ENCODE assay signal across 1 cellular context in the genomic region with DNA sequence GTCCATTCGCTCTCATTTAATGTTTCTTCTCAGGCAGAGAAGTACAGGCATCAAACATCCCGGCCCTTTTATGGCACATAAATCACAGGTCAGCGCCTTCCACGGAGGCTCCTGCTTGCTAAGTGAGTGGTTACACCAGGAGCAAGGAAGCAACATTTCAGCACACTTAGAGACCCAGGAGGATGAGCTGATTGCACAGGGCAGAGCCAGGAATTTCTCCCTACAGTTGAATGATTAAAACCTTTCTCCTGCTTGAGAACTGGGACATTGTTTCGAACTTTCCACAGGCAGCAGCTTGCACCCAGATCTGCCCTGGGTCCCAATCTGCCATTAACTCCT.
TF ChIP-seq lines count a peak whose summit lies in the region.

No MANE protein-coding gene starts in this region.

TF ChIP-seq in HepG2, 621 proteins besides CTCF, POLR2A, EP300 and RAD21 (continued from another document):
- TF ChIP-seq RARG (CRISPR knock-in tag; IDR thresholded peaks at IDR 0.05; ENCODE audit: low read depth) (no peak), FOXP1 (IDR thresholded peaks at IDR 0.05) (no peak), FOXP1 (CRISPR knock-in tag; IDR thresholded peaks at IDR 0.05) (no peak), ZFP90 (CRISPR knock-in tag; IDR thresholded peaks at IDR 0.05; ENCODE audit: borderline replicate concordance) (no peak), ZBTB42 (CRISPR knock-in tag; IDR thresholded peaks at IDR 0.05) (no peak), ZNF567 (CRISPR knock-in tag; IDR thresholded peaks at IDR 0.05; ENCODE audit: borderline replicate concordance) (no peak), NPAS2 (CRISPR knock-in tag; IDR thresholded peaks at IDR 0.05; ENCODE audit: borderline replicate concordance) (0 out of 2 replicates have a peak, but pooled peaks have one; percentile 76), ZNF737 (CRISPR knock-in tag; IDR thresholded peaks at IDR 0.05; ENCODE audit: borderline replicate concordance) (no peak), ZNF354B (CRISPR knock-in tag; IDR thresholded peaks at IDR 0.05) (no peak), SMAD1 (CRISPR knock-in tag; IDR thresholded peaks at IDR 0.05; ENCODE audit: borderline replicate concordance, low read depth) (no peak), ZNF253 (CRISPR knock-in tag; IDR thresholded peaks at IDR 0.05; ENCODE audit: borderline replicate concordance) (peak; percentile 35; the same call in 1 of the 2 replicates), ZNF430 (CRISPR knock-in tag; IDR thresholded peaks at IDR 0.05) (peak; percentile 74; the same call in 1 of the 2 replicates), KLF12 (CRISPR knock-in tag; IDR thresholded peaks at IDR 0.05; ENCODE audit: borderline replicate concordance) (no peak), HDAC1 (CRISPR knock-in tag; IDR thresholded peaks at IDR 0.05) (0 out of 2 replicates have a peak, but pooled peaks have one; percentile 3), MLLT10 (CRISPR knock-in tag; IDR thresholded peaks at IDR 0.05) (0 out of 2 replicates have a peak, but pooled peaks have one; percentile 0), NFYB (CRISPR knock-in tag; IDR thresholded peaks at IDR 0.05) (no peak), NAIF1 (CRISPR knock-in tag; IDR thresholded peaks at IDR 0.05; ENCODE audit: borderline replicate concordance) (no peak), UBTF (CRISPR knock-in tag; IDR thresholded peaks at IDR 0.05) (no peak), ZFP1 (CRISPR knock-in tag; IDR thresholded peaks at IDR 0.05) (no peak), DPF2 (CRISPR knock-in tag; IDR thresholded peaks at IDR 0.05; ENCODE audit: borderline replicate concordance, low read depth) (no peak), MEIS2 (CRISPR knock-in tag; IDR thresholded peaks at IDR 0.05) (no peak), TEAD3 (CRISPR knock-in tag; optimal IDR thresholded peaks at IDR 0.05; ENCODE audit: borderline replicate concordance) (no peak), GABPA (IDR thresholded peaks at IDR 0.05; ENCODE audit: low read depth, low read length) (no peak), GABPA (CRISPR knock-in tag; IDR thresholded peaks at IDR 0.05; ENCODE audit: low read depth) (no peak), CEBPZ (IDR thresholded peaks at IDR 0.05; ENCODE audit: low read length) (no peak), ZFX (CRISPR knock-in tag; IDR thresholded peaks at IDR 0.05; ENCODE audit: low read depth) (no peak), CREBL2 (CRISPR knock-in tag; IDR thresholded peaks at IDR 0.05; ENCODE audit: borderline replicate concordance) (no peak), ZNF282 (IDR thresholded peaks at IDR 0.05; ENCODE audit: partially characterized antibody) (no peak), ATF7-NPFF (CRISPR knock-in tag; IDR thresholded peaks at IDR 0.05; ENCODE audit: low read depth) (no peak), ZFP41 (CRISPR knock-in tag; IDR thresholded peaks at IDR 0.05; ENCODE audit: borderline replicate concordance) (0 out of 2 replicates have a peak, but pooled peaks have one; percentile 41), ZNF350 (CRISPR knock-in tag; IDR thresholded peaks at IDR 0.05; ENCODE audit: borderline replicate concordance, low read depth) (no peak), ZNF781 (CRISPR knock-in tag; IDR thresholded peaks at IDR 0.05; ENCODE audit: borderline replicate concordance, not compliant biosample characterization) (no peak), ZNF615 (CRISPR knock-in tag; IDR thresholded peaks at IDR 0.05; ENCODE audit: borderline replicate concordance) (no peak)
- TF ChIP-seq, protein P1, sequence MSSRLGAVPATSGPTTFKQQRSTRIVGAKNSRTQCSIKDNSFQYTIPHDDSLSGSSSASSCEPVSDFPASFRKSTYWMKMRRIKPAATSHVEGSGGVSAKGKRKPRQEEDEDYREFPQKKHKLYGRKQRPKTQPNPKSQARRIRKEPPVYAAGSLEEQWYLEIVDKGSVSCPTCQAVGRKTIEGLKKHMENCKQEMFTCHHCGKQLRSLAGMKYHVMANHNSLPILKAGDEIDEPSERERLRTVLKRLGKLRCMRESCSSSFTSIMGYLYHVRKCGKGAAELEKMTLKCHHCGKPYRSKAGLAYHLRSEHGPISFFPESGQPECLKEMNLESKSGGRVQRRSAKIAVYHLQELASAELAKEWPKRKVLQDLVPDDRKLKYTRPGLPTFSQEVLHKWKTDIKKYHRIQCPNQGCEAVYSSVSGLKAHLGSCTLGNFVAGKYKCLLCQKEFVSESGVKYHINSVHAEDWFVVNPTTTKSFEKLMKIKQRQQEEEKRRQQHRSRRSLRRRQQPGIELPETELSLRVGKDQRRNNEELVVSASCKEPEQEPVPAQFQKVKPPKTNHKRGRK (CRISPR knock-in tag; IDR thresholded peaks at IDR 0.05) = no peak
- TF ChIP-seq, protein P2, sequence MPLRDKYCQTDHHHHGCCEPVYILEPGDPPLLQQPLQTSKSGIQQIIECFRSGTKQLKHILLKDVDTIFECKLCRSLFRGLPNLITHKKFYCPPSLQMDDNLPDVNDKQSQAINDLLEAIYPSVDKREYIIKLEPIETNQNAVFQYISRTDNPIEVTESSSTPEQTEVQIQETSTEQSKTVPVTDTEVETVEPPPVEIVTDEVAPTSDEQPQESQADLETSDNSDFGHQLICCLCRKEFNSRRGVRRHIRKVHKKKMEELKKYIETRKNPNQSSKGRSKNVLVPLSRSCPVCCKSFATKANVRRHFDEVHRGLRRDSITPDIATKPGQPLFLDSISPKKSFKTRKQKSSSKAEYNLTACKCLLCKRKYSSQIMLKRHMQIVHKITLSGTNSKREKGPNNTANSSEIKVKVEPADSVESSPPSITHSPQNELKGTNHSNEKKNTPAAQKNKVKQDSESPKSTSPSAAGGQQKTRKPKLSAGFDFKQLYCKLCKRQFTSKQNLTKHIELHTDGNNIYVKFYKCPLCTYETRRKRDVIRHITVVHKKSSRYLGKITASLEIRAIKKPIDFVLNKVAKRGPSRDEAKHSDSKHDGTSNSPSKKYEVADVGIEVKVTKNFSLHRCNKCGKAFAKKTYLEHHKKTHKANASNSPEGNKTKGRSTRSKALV (CRISPR knock-in tag; IDR thresholded peaks at IDR 0.05) = no peak
- TF ChIP-seq, protein P3, sequence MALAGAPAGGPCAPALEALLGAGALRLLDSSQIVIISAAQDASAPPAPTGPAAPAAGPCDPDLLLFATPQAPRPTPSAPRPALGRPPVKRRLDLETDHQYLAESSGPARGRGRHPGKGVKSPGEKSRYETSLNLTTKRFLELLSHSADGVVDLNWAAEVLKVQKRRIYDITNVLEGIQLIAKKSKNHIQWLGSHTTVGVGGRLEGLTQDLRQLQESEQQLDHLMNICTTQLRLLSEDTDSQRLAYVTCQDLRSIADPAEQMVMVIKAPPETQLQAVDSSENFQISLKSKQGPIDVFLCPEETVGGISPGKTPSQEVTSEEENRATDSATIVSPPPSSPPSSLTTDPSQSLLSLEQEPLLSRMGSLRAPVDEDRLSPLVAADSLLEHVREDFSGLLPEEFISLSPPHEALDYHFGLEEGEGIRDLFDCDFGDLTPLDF (CRISPR knock-in tag; IDR thresholded peaks at IDR 0.05) = no peak
